11 cellular contexts compared by ENCODE assay signal in the genomic region with DNA sequence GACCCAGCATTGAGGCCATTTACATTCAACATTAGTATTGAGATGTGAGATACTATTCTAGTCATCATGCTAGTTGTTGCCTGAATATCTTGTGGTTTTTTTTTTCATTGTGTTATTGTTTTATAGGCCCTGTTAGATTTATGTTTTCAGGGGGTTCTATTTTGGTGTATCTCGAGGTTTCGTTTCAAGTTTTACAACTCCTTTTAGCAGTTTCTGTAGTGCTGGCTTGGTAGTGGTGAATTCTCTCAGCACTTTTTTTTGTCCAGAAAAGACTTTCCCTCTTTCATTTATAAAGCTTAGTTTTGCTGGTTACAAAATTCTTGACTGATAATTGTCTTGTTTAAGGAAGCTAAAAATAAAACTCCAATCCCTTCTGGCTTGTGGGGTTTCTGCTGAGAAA.
"Had no signal": no experiment of that assay in that cellular context is flagged by ENCODE, and none has a peak within 500 bp of the region (broad histone marks: within the 10 kb centered on the region; RNA-seq: fewer than 3 reads in every experiment).

No MANE protein-coding gene starts in this region.

- H3K4me3 ChIP-seq: GM23248, GM23338, HAP-1 had no signal

- H3K4me2 ChIP-seq: GM23338 had no signal

- H3K36me3 ChIP-seq: HAP-1 had no signal

- H3K27ac ChIP-seq: GM23248 had no signal

- H3K9me3 ChIP-seq: HAP-1 had no signal

- H3K9ac ChIP-seq: GM23248 had no signal

- DNase-seq: GM23248, GOT3, H7, H9, HCEC 1CT, HFFc6 had no signal

- H3K4me1 ChIP-seq: HAP-1 had no signal

- FAIRE-seq: H1, H54 had no signal

- H2AFZ ChIP-seq: GM23248, GM23338 had no signal

- ATAC-seq: GM23338, HCT116 had no signal
